In genomic region chr17:8393470-8394231, GRCh38 we compare ENCODE assay signal across 9 cellular contexts. TPM values are rescaled to one million over a fixed set of nuclear protein-coding genes. Genes with fewer than 3 reads are reported as not detected.
DNase-seq lines count a peak whose midpoint lies in the region; ATAC-seq, FAIRE-seq and TF ChIP-seq lines count a peak whose summit lies in the region.
"Had no signal": no experiment of that assay in that cellular context is flagged by ENCODE, and none has a peak within 500 bp of the region (broad histone marks: within the 10 kb centered on the region; RNA-seq: fewer than 3 reads in every experiment).

No MANE protein-coding gene starts in this region.

- H3K9me3 Mint-ChIP-seq in activated naive CD8-positive, alpha-beta T cell treated with anti-CD3 and anti-CD28 coated beads, Interleukin-2, amount 10 ng/mL, durations not matched to agents 7 days and 5 days = peaks cover 3% of the 10 kb centered on the region
- H3K9me3 Mint-ChIP-seq in naive B cell = peaks cover 0 to 5% (median 0%) of the 10 kb centered on the region in 7 donors

- peaks cover 34% of the 10 kb centered on the region for H3K4me1 ChIP-seq in PC-9 (replicated peaks; ENCODE audit: insufficient read depth)

- peak overlapping the region; percentile 73 for H3K4me3 Mint-ChIP-seq in activated naive CD8-positive, alpha-beta T cell treated with anti-CD3 and anti-CD28 coated beads, Interleukin-2, amount 10 ng/mL, durations not matched to agents 7 days and 5 days
- peak overlapping the region in 5 of 8 donors; percentile 12 to 59 (median 25) for H3K4me3 Mint-ChIP-seq in naive B cell

- peak; percentile 50 to 83 for DNase-seq in PC-9
- no peak for DNase-seq in activated naive CD8-positive, alpha-beta T cell treated with anti-CD3 and anti-CD28 coated beads, Interleukin-2, amount 10 ng/mL, durations not matched to agents 7 days and 5 days
- DNase-seq in naive B cell = peak; percentile 42
- no peak for DNase-seq in posterior cingulate gyrus
- DNase-seq in NK-92 treated with Interleukin-12 subunit alpha and Interleukin-12 subunit beta, amount 100 ng/mL, for 24 hours (lab: John Stamatoyannopoulos, UW) = no peak
- DNase-seq: midbrain had no signal

- H3K27me3 ChIP-seq in PC-9 (ENCODE audit: insufficient read depth, low read depth) = no peaks in the 10 kb centered on the region

- no TSS peak for BruUV-seq in PC-9 (replicated peaks; lab: Mats Ljungman, UMichigan)

- peak overlapping the region; percentile 99 for H3K27ac Mint-ChIP-seq in activated naive CD8-positive, alpha-beta T cell treated with anti-CD3 and anti-CD28 coated beads, Interleukin-2, amount 10 ng/mL, durations not matched to agents 7 days and 5 days
- peak overlapping the region; percentile 82 to 98 (median 86) for H3K27ac Mint-ChIP-seq in naive B cell

- peaks cover 7% of the 10 kb centered on the region for H3K36me3 Mint-ChIP-seq in activated naive CD8-positive, alpha-beta T cell treated with anti-CD3 and anti-CD28 coated beads, Interleukin-2, amount 10 ng/mL, durations not matched to agents 7 days and 5 days
- H3K36me3 Mint-ChIP-seq in naive B cell = no peaks in the 10 kb centered on the region

- CTCF ChIA-PET in PC-9 (lab: Charles Lee) = interaction anchor here (0.5 to 1.0 kb wide), 2 partner anchors 10 to 146 kb away, joined by 4 to 6 read pairs; partner anchors contain the start of gene CTC1

- H3K4me2 ChIP-seq in PC-9 = peak overlapping the region; percentile 19; the same call in 1 of the 2 replicates

- intact Hi-C loops in PC-9 (cut with micrococcal nuclease; ENCODE audit: unreplicated experiment) = no loop called here
- intact Hi-C loops in posterior cingulate gyrus (cut with DNase I) = no loop called here

- no peaks in the 10 kb centered on the region for H3K9me3 ChIP-seq in PC-9 (ENCODE audit: insufficient read depth, low read depth)

- POLR2A ChIA-PET in PC-9 (lab: Charles Lee; ENCODE audit: unreplicated experiment) = interaction anchor here (0.6 to 0.7 kb wide), 2 partner anchors 10 to 12 kb away, joined by 5 to 6 read pairs; no protein-coding TSS in a partner anchor
- POLR2A ChIA-PET in activated naive CD8-positive, alpha-beta T cell treated with anti-CD3 and anti-CD28 coated beads, Interleukin-2, amount 10 ng/mL, durations not matched to agents 7 days and 5 days (lab: Charles Lee) = interaction anchor here (1.9 kb wide), 2 partner anchors 10 to 17 kb away, joined by 4 to 11 read pairs; partner anchors contain the start of gene KRABD2

- H3K4me3 ChIP-seq in PC-9 = no peak overlapping the region

- no peaks in the 10 kb centered on the region for H4K20me1 ChIP-seq in PC-9 (ENCODE audit: insufficient read depth)

- peak; percentile 37 for FAIRE-seq in G401.6 (lab: Jason Lieb, UNC)

- H3F3A ChIP-seq in PC-9 (ENCODE audit: insufficient read depth, low read depth) = peaks cover 17% of the 10 kb centered on the region; the same call in 1 of the 2 replicates

- H3K79me2 ChIP-seq in PC-9 (ENCODE audit: low read depth) = no peaks in the 10 kb centered on the region

- peaks cover 25% of the 10 kb centered on the region for H3K27me3 Mint-ChIP-seq in activated naive CD8-positive, alpha-beta T cell treated with anti-CD3 and anti-CD28 coated beads, Interleukin-2, amount 10 ng/mL, durations not matched to agents 7 days and 5 days
- H3K27me3 Mint-ChIP-seq in naive B cell = peaks cover 11 to 25% (median 24%) of the 10 kb centered on the region in 3 donors

- H3K4me1 Mint-ChIP-seq in activated naive CD8-positive, alpha-beta T cell treated with anti-CD3 and anti-CD28 coated beads, Interleukin-2, amount 10 ng/mL, durations not matched to agents 7 days and 5 days = peaks cover 16% of the 10 kb centered on the region
- H3K4me1 Mint-ChIP-seq in naive B cell = peaks cover 5 to 11% (median 11%) of the 10 kb centered on the region in 3 donors

- ATAC-seq in activated naive CD8-positive, alpha-beta T cell treated with anti-CD3 and anti-CD28 coated beads, Interleukin-2, amount 10 ng/mL, durations not matched to agents 7 days and 5 days (ENCODE audit: low read depth) = peak; percentile 98
- peak; percentile 99 for ATAC-seq in naive B cell (ENCODE audit: low read depth in 2 of 2)
- ATAC-seq in HG02571 (IDR thresholded peaks at IDR 0.05; ENCODE audit: unreplicated experiment) = no peak
- no peak for ATAC-seq in GM18870 (IDR thresholded peaks at IDR 0.05; ENCODE audit: unreplicated experiment)

- no peaks in the 10 kb centered on the region for H3K9me2 ChIP-seq in PC-9 (ENCODE audit: insufficient read depth)

- no peak overlapping the region for H2AFZ ChIP-seq in PC-9

- peak overlapping the region; percentile 53 for H3K27ac ChIP-seq in PC-9

- TF ChIP-seq CTCF in PC-9 (conservative IDR thresholded peaks at IDR 0.05) = no peak

- no peaks in the 10 kb centered on the region for H3K36me3 ChIP-seq in PC-9 (ENCODE audit: low read depth)

RNA-seq across cellular contexts. Expression of gene RNF222, which starts 4.0 kb away (rescaled TPM):
- total RNA-seq in PC-9 (2021) = 0.45 and 0.79 TPM in 2 replicates
- total RNA-seq in activated naive CD8-positive, alpha-beta T cell treated with anti-CD3 and anti-CD28 coated beads, Interleukin-2, amount 10 ng/mL, durations not matched to agents 7 days and 5 days = under 1 TPM; 0.30 to 0.31 TPM
- polyA plus RNA-seq in naive B cell (ENCODE audit: low read depth in 6 of 6) = under 1 TPM in 3 of 6 donors, not detected in 3; 0.13 to 0.35 (median 0.23) TPM

RNA-seq across cellular contexts. Expression of gene RPL26, which starts 10.7 kb away (rescaled TPM):
- total RNA-seq in PC-9 (2021) = 2,320 and 2,519 TPM in 2 replicates
- total RNA-seq in activated naive CD8-positive, alpha-beta T cell treated with anti-CD3 and anti-CD28 coated beads, Interleukin-2, amount 10 ng/mL, durations not matched to agents 7 days and 5 days = 1,000 to 10,000 TPM; 1,984 to 2,045 TPM
- 1,000 to 10,000 TPM; 1,225 to 2,056 (median 1,703) TPM for polyA plus RNA-seq in naive B cell (ENCODE audit: low read depth in 6 of 6)

RNA-seq across cellular contexts. Expression of gene NDEL1, which starts 42.0 kb away (rescaled TPM):
- 60.8 and 78.4 TPM in 2 replicates for total RNA-seq in PC-9 (2021)
- 10 to 100 TPM; 68.4 to 79.0 TPM for total RNA-seq in activated naive CD8-positive, alpha-beta T cell treated with anti-CD3 and anti-CD28 coated beads, Interleukin-2, amount 10 ng/mL, durations not matched to agents 7 days and 5 days
- polyA plus RNA-seq in naive B cell (ENCODE audit: low read depth in 6 of 6) = 10 to 100 TPM; 38.4 to 54.9 (median 44.6) TPM

RNA-seq across cellular contexts. Expression of gene ODF4, which starts 54.0 kb away (rescaled TPM):
- total RNA-seq in PC-9 (2021) = not detected in 2 replicates
- not detected for total RNA-seq in activated naive CD8-positive, alpha-beta T cell treated with anti-CD3 and anti-CD28 coated beads, Interleukin-2, amount 10 ng/mL, durations not matched to agents 7 days and 5 days
- polyA plus RNA-seq in naive B cell (ENCODE audit: low read depth in 6 of 6) = not detected

Comparison
In these comparisons a context has a peak if more than half of its experiments do, and no peak if none do; other contexts are left out.
1. DNase-seq: peak in PC-9 (2 of 2) and naive B cell (single experiment); none in activated naive CD8-positive, alpha-beta T cell treated with anti-CD3 and anti-CD28 coated beads, Interleukin-2, amount 10 ng/mL, durations not matched to agents 7 days and 5 days (single experiment), posterior cingulate gyrus (0 of 10) and NK-92 treated with Interleukin-12 subunit alpha and Interleukin-12 subunit beta, amount 100 ng/mL, for 24 hours (single experiment).
2. ATAC-seq: peak in activated naive CD8-positive, alpha-beta T cell treated with anti-CD3 and anti-CD28 coated beads, Interleukin-2, amount 10 ng/mL, durations not matched to agents 7 days and 5 days (single experiment) and naive B cell (2 of 2); none in HG02571 (single experiment) and GM18870 (single experiment).